In genomic region chr10:97203220-97203619, GRCh38 we compare ENCODE assay signal across 1 cellular context.
TF ChIP-seq lines count a peak whose summit lies in the region.

No MANE protein-coding gene starts in this region.

TF ChIP-seq in WTC11, 78 proteins besides CTCF, POLR2A, EP300 and RAD21:
- no peak for TF ChIP-seq PRDM15 (CRISPR knock-in tag; IDR thresholded peaks at IDR 0.05)
- TF ChIP-seq IRF2 (CRISPR knock-in tag; IDR thresholded peaks at IDR 0.05; ENCODE audit: borderline replicate concordance, low read depth), result no peak
TF ChIP-seq in WTC11: peak in this region for 0.
